8 cellular contexts compared by ENCODE assay signal in genomic region chr3:197297020-197297419, GRCh38. TPM values are rescaled to one million over a fixed set of nuclear protein-coding genes. Genes with fewer than 3 reads are reported as not detected.
DNase-seq lines count a peak whose midpoint lies in the region; ATAC-seq and TF ChIP-seq lines count a peak whose summit lies in the region.

No MANE protein-coding gene starts in this region.

- H3K4me1 ChIP-seq in right cardiac atrium (ENCODE audit: control insufficient read depth, insufficient read depth, low read length) (no peaks in the 10 kb centered on the region), smooth muscle cell (ENCODE audit: low read depth) (peaks cover 29% of the 10 kb centered on the region)

- no peak for TF ChIP-seq CTCF in WI38 (IDR thresholded peaks at IDR 0.05; ENCODE audit: low read depth, low read length)
- no peak for TF ChIP-seq CTCF in smooth muscle cell (IDR thresholded peaks at IDR 0.05; ENCODE audit: borderline replicate concordance, insufficient read depth, poor library complexity, severe bottlenecking)

- no peaks in the 10 kb centered on the region for H3K9me3 Mint-ChIP-seq in activated T-cell treated with anti-CD3 and anti-CD28 coated beads, Interleukin-2, amount 50 U/mL, for 24 hours

- peaks cover 57% of the 10 kb centered on the region for H3K79me2 ChIP-seq in smooth muscle cell (ENCODE audit: low read depth)

- peaks cover 50% of the 10 kb centered on the region for H3K4me1 Mint-ChIP-seq in activated T-cell treated with anti-CD3 and anti-CD28 coated beads, Interleukin-2, amount 50 U/mL, for 24 hours (ENCODE audit: low read depth)

- no peak for DNase-seq in activated T-cell treated with anti-CD3 and anti-CD28 coated beads, Interleukin-2, amount 50 U/mL, for 24 hours
- DNase-seq in activated T-cell treated with anti-CD3 and anti-CD28 coated beads for 4 hours (no peak), right cardiac atrium (no peak), smooth muscle cell (lab: John Stamatoyannopoulos, UW; ENCODE audit: unreplicated experiment) (no peak), anterior cingulate cortex (lab: John Stamatoyannopoulos, UW) (no peak), D341Med (ENCODE audit: low spot score) (no peak)

- H2AFZ ChIP-seq in smooth muscle cell (ENCODE audit: low read depth), result peak overlapping the region; percentile 78

- intact Hi-C loops in right cardiac atrium (cut with DNase I), result no loop called here

- peak overlapping the region; percentile 90 for H3K4me2 ChIP-seq in smooth muscle cell

- no peak for ATAC-seq in right cardiac atrium
- no peak for ATAC-seq in HG02623 (IDR thresholded peaks at IDR 0.05; ENCODE audit: unreplicated experiment)

- H4K20me1 ChIP-seq in smooth muscle cell (ENCODE audit: low read depth), result peaks cover 43% of the 10 kb centered on the region

- H3K9ac ChIP-seq in smooth muscle cell (ENCODE audit: low read depth), result peak overlapping the region; percentile 92

- H3K27ac ChIP-seq in right cardiac atrium (ENCODE audit: low read length) (peak overlapping the region; percentile 5), smooth muscle cell (ENCODE audit: low read depth) (peak overlapping the region; percentile 63)

- H3K36me3 Mint-ChIP-seq in activated T-cell treated with anti-CD3 and anti-CD28 coated beads, Interleukin-2, amount 50 U/mL, for 24 hours (ENCODE audit: low read depth), result peaks cover 49% of the 10 kb centered on the region

- H3K4me3 Mint-ChIP-seq in activated T-cell treated with anti-CD3 and anti-CD28 coated beads, Interleukin-2, amount 50 U/mL, for 24 hours, result peak overlapping the region; percentile 88

- H3F3A ChIP-seq in smooth muscle cell (ENCODE audit: low read depth), result peaks cover 9% of the 10 kb centered on the region

- H3K36me3 ChIP-seq in smooth muscle cell (ENCODE audit: low read depth), result peaks cover 5% of the 10 kb centered on the region

- WGBS in right cardiac atrium, result under 1% methylated on average over 14 of the region's 14 CpGs
- 2% methylated on average over 14 of the region's 14 CpGs for WGBS in smooth muscle cell (ENCODE audit: low lambda C conversion rate)

- no peaks in the 10 kb centered on the region for H3K27me3 ChIP-seq in right cardiac atrium (ENCODE audit: control insufficient read depth, insufficient read depth)
- no peaks in the 10 kb centered on the region for H3K27me3 ChIP-seq in smooth muscle cell (ENCODE audit: low read depth)

- peak overlapping the region; percentile 72 for H3K4me3 ChIP-seq in WI38 (ENCODE audit: low read depth, low read length)
- H3K4me3 ChIP-seq in right cardiac atrium (ENCODE audit: low read length), result peak overlapping the region; percentile 69
- H3K4me3 ChIP-seq in smooth muscle cell, result peak overlapping the region; percentile 98

- H3K27ac Mint-ChIP-seq in activated T-cell treated with anti-CD3 and anti-CD28 coated beads, Interleukin-2, amount 50 U/mL, for 24 hours, result peak overlapping the region; percentile 92

- H3K27me3 Mint-ChIP-seq in activated T-cell treated with anti-CD3 and anti-CD28 coated beads, Interleukin-2, amount 50 U/mL, for 24 hours, result peaks cover 18% of the 10 kb centered on the region

- H3K9me3 ChIP-seq in right cardiac atrium (ENCODE audit: control insufficient read depth, low read length), result no peaks in the 10 kb centered on the region
- no peaks in the 10 kb centered on the region for H3K9me3 ChIP-seq in smooth muscle cell (replicated peaks; ENCODE audit: low read depth)

RNA-seq across cellular contexts. Expression of gene DLG1, which starts 1.4 kb away (rescaled TPM):
- total RNA-seq in right cardiac atrium (10 to 100 TPM; 51.1 to 55.0 (median 53.0) TPM), smooth muscle cell (69.0 and 118 TPM in 2 replicates)
- polyA plus RNA-seq in right cardiac atrium (14.6 TPM), smooth muscle cell (23.5 and 31.7 TPM in 2 replicates)
